21 cellular contexts compared by ENCODE assay signal in the genomic region with DNA sequence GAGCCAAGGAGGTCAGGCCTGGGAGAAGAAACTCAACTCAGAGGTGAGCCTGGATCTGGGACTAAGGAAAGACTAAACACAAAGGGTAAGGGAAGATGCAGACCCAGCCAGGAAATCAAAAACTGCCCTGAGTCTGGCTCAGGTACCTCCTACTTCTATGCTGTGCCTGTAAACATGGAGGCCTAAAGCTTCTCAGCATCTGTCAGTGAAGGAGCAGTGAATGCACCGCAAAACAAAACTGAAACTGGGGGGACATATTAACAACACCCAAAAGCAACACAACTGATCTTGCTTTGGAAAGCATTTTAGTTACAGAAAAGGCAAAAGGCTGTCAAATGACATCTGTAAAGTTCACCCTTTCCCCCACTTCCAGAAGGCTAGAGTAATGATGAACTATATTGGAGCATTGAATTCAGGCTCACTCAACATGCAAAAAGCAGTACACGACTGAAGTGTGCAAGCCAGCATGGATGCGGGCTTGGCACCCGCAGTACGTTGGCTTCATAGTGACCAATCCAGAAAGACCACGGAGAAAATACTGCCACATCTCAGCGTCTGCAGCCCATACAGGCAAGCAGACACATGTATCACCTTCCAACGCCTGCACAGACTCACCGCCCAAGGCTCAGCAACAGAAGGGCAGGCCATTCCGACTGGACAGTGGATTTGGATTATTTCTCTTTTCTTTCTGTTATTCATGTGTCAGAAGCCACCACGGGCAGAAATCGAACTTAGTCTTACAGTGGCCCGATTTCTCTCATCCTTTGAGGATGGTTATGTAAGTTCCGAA. TPM values are rescaled to one million over a fixed set of nuclear protein-coding genes. Genes with fewer than 3 reads are reported as not detected.
DNase-seq lines count a peak whose midpoint lies in the region; ATAC-seq and TF ChIP-seq lines count a peak whose summit lies in the region.
"Had no signal": no experiment of that assay in that cellular context is flagged by ENCODE, and none has a peak within 500 bp of the region (broad histone marks: within the 10 kb centered on the region; RNA-seq: fewer than 3 reads in every experiment).

No MANE protein-coding gene starts in this region.

- H2AFZ ChIP-seq in MM.1S (ENCODE audit: low read length) (no peak overlapping the region), neural cell (ENCODE audit: low read depth, low read length) (no peak overlapping the region)

- no peak for DNase-seq in CD4-positive, alpha-beta T cell
- DNase-seq in MM.1S = peak; percentile 12
- no peak for DNase-seq in caudate nucleus (lab: John Stamatoyannopoulos, UW)
- no peak for DNase-seq in NCI-H345 (lab: John Stamatoyannopoulos, UW)
- no peak for DNase-seq in SKM-1 treated with dmso at 0.1 percent for 144 hours (lab: John Stamatoyannopoulos, UW; ENCODE audit: unreplicated experiment)
- DNase-seq in OCI-M2 (lab: John Stamatoyannopoulos, UW; ENCODE audit: unreplicated experiment) = no peak
- DNase-seq in effector memory CD8-positive, alpha-beta T cell = no peak
- DNase-seq: activated CD4-positive, alpha-beta T cell treated with anti-CD3 and anti-CD28 coated beads for 36 hours; activated CD8-positive, alpha-beta T cell treated with anti-CD3 and anti-CD28 coated beads, Interleukin-2, amount 10 ng/mL, durations not matched to agents 7 days and 5 days; DMS79 treated with DMSO at 0.1 percent for 48 hours; dorsolateral prefrontal cortex; HCEC 1CT; KBM-7; NCI-H1694; NCI-H2171; NCI-H510A treated with DMSO at 0.1 percent for 48 hours; stimulated activated CD4-positive, alpha-beta T cell treated with anti-CD3 and anti-CD28 coated beads, Interleukin-2, amount 100 ng/mL, for 48 hours; upper lobe of left lung had no signal

- no peaks in the 10 kb centered on the region for H3K27me3 ChIP-seq in CD4-positive, alpha-beta T cell (ENCODE audit: control insufficient read depth, insufficient read depth, low read length)
- H3K27me3 ChIP-seq in MM.1S (replicated peaks; ENCODE audit: insufficient read depth, low read length) = peaks cover 94% of the 10 kb centered on the region
- H3K27me3 ChIP-seq in neural cell (ENCODE audit: insufficient read depth, low read depth, low read length) = no peaks in the 10 kb centered on the region
- H3K27me3 ChIP-seq: dorsolateral prefrontal cortex, upper lobe of left lung had no signal

- H3K36me3 ChIP-seq in MM.1S (replicated peaks; ENCODE audit: insufficient read depth, low read length) (no peaks in the 10 kb centered on the region), neural cell (ENCODE audit: insufficient read depth, low read length) (no peaks in the 10 kb centered on the region)
- H3K36me3 ChIP-seq: upper lobe of left lung had no signal

- POLR2A ChIA-PET in CD4-positive, alpha-beta T cell (lab: Charles Lee) = no interaction called here

- H3K4me2 ChIP-seq in MM.1S (ENCODE audit: low read depth, low read length) = no peak overlapping the region
- no peak overlapping the region for H3K4me2 ChIP-seq in neural cell (ENCODE audit: low read length)

- no peaks in the 10 kb centered on the region for H3K27me3 Mint-ChIP-seq in CD4-positive, alpha-beta T cell
- H3K27me3 Mint-ChIP-seq in effector memory CD8-positive, alpha-beta T cell = peaks cover 5 to 8% of the 10 kb centered on the region in 2 donors

- H3K4me3 ChIP-seq in MM.1S (ENCODE audit: low read length) = no peak overlapping the region
- peak overlapping the region; percentile 94 for H3K4me3 ChIP-seq in neural cell (ENCODE audit: low read length)
- H3K4me3 ChIP-seq: dorsolateral prefrontal cortex, upper lobe of left lung had no signal

- no peaks in the 10 kb centered on the region for H3K4me1 ChIP-seq in MM.1S (ENCODE audit: low read length)

- H3K4me1 Mint-ChIP-seq in CD4-positive, alpha-beta T cell (ENCODE audit: low read depth) = peaks cover 12% of the 10 kb centered on the region
- H3K4me1 Mint-ChIP-seq in effector memory CD8-positive, alpha-beta T cell (ENCODE audit: low read depth in 2 of 2) = peaks cover 8 to 9% of the 10 kb centered on the region in 2 donors

- no peaks in the 10 kb centered on the region for H4K20me1 ChIP-seq in MM.1S (ENCODE audit: insufficient read depth, low read length)
- no peaks in the 10 kb centered on the region for H4K20me1 ChIP-seq in neural cell (ENCODE audit: insufficient read depth)

- H3K36me3 Mint-ChIP-seq in CD4-positive, alpha-beta T cell (ENCODE audit: low read depth) = no peaks in the 10 kb centered on the region
- peaks cover 22% of the 10 kb centered on the region for H3K36me3 Mint-ChIP-seq in effector memory CD8-positive, alpha-beta T cell (ENCODE audit: insufficient read depth)

- no peak overlapping the region for H3K27ac Mint-ChIP-seq in CD4-positive, alpha-beta T cell
- no peak overlapping the region for H3K27ac Mint-ChIP-seq in effector memory CD8-positive, alpha-beta T cell
- H3K27ac Mint-ChIP-seq: activated CD4-positive, alpha-beta T cell treated with anti-CD3 and anti-CD28 coated beads for 36 hours; activated CD8-positive, alpha-beta T cell treated with anti-CD3 and anti-CD28 coated beads, Interleukin-2, amount 10 ng/mL, durations not matched to agents 7 days and 5 days; activated naive CD4-positive, alpha-beta T cell treated with anti-CD3 and anti-CD28 coated beads, Interleukin-2, amount 50 U/mL, for 72 hours had no signal

- H3K9me3 Mint-ChIP-seq in CD4-positive, alpha-beta T cell = no peaks in the 10 kb centered on the region
- H3K9me3 Mint-ChIP-seq in effector memory CD8-positive, alpha-beta T cell = no peaks in the 10 kb centered on the region
- H3K9me3 Mint-ChIP-seq: activated naive CD4-positive, alpha-beta T cell treated with anti-CD3 and anti-CD28 coated beads, Interleukin-2, amount 50 U/mL, for 72 hours had no signal

- H3K79me2 ChIP-seq in MM.1S (ENCODE audit: low read length) (no peaks in the 10 kb centered on the region), neural cell (replicated peaks; ENCODE audit: insufficient read depth, low read length) (peaks cover 72% of the 10 kb centered on the region)

- H3F3A ChIP-seq in MM.1S (ENCODE audit: insufficient read depth, low read length) (no peaks in the 10 kb centered on the region), neural cell (ENCODE audit: insufficient read depth, low read length, poor library complexity, severe bottlenecking) (no peaks in the 10 kb centered on the region)

- H3K9me3 ChIP-seq in CD4-positive, alpha-beta T cell (ENCODE audit: control insufficient read depth, low read length) = no peaks in the 10 kb centered on the region
- H3K9me3 ChIP-seq in MM.1S (replicated peaks; ENCODE audit: insufficient read depth, low read length) (no peaks in the 10 kb centered on the region), neural cell (ENCODE audit: low read length) (no peaks in the 10 kb centered on the region)
- H3K9me3 ChIP-seq: upper lobe of left lung had no signal

- H3K9ac ChIP-seq in MM.1S (ENCODE audit: low read length) (no peak overlapping the region), neural cell (ENCODE audit: low read length) (no peak overlapping the region)

- TF ChIP-seq EP300 in neural cell (conservative IDR thresholded peaks at IDR 0.05; ENCODE audit: poor library complexity, severe bottlenecking) = no peak

- H3K27ac ChIP-seq in CD4-positive, alpha-beta T cell (ENCODE audit: low read depth, low read length) = no peak overlapping the region
- H3K27ac ChIP-seq in MM.1S (ENCODE audit: low read length) (no peak overlapping the region), caudate nucleus (ENCODE audit: low read depth, low read length) (peak overlapping the region; percentile 74), neural cell (ENCODE audit: low read length) (no peak overlapping the region)

- TF ChIP-seq RAD21 in neural cell (conservative IDR thresholded peaks at IDR 0.05) = no peak

- H3K4me3 Mint-ChIP-seq in CD4-positive, alpha-beta T cell = peak overlapping the region; percentile 14
- H3K4me3 Mint-ChIP-seq in effector memory CD8-positive, alpha-beta T cell = no peak overlapping the region
- H3K4me3 Mint-ChIP-seq: activated CD4-positive, alpha-beta T cell treated with anti-CD3 and anti-CD28 coated beads for 36 hours; activated CD8-positive, alpha-beta T cell treated with anti-CD3 and anti-CD28 coated beads, Interleukin-2, amount 10 ng/mL, durations not matched to agents 7 days and 5 days had no signal

- TF ChIP-seq CTCF in CD4-positive, alpha-beta T cell (IDR thresholded peaks at IDR 0.05) = no peak
- TF ChIP-seq CTCF in MM.1S (IDR thresholded peaks at IDR 0.05; ENCODE audit: low read length) = no peak
- no peak for TF ChIP-seq CTCF in neural cell (IDR thresholded peaks at IDR 0.05; ENCODE audit: poor library complexity, severe bottlenecking)

- no peak for ATAC-seq in CD4-positive, alpha-beta T cell (ENCODE audit: poor library complexity)
- ATAC-seq in effector memory CD8-positive, alpha-beta T cell (replicated peaks) = no peak
- ATAC-seq: activated CD4-positive, alpha-beta T cell treated with anti-CD3 and anti-CD28 coated beads for 36 hours; activated CD8-positive, alpha-beta T cell treated with anti-CD3 and anti-CD28 coated beads, Interleukin-2, amount 10 ng/mL, durations not matched to agents 7 days and 5 days; activated naive CD4-positive, alpha-beta T cell treated with anti-CD3 and anti-CD28 coated beads, Interleukin-2, amount 50 U/mL, for 72 hours had no signal

- no peaks in the 10 kb centered on the region for H3K9me2 ChIP-seq in MM.1S (replicated peaks; ENCODE audit: insufficient read depth, low read length)
- no peaks in the 10 kb centered on the region for H3K9me2 ChIP-seq in neural cell (ENCODE audit: insufficient read depth, low read length)

- CTCF ChIA-PET in CD4-positive, alpha-beta T cell (lab: Charles Lee) = no interaction called here

- intact Hi-C loops in CD4-positive, alpha-beta T cell (cut with DNase I, micrococcal nuclease) = no loop called here

RNA-seq across cellular contexts. Expression of gene TBC1D16, which starts 3.8 kb away (rescaled TPM):
- 1 to 10 TPM; 1.9 to 2.5 TPM for total RNA-seq in CD4-positive, alpha-beta T cell
- polyA plus RNA-seq in neural cell = 19.8 and 29.5 TPM in 2 replicates
- polyA minus RNA-seq in neural cell = 86.2 and 88.0 TPM in 2 replicates

RNA-seq across cellular contexts. Expression of gene CCDC40, which starts 4.6 kb away (rescaled TPM):
- under 1 TPM; 0.64 to 0.77 TPM for total RNA-seq in CD4-positive, alpha-beta T cell
- 5.5 and 15.0 TPM in 2 replicates for polyA plus RNA-seq in neural cell
- polyA minus RNA-seq in neural cell = 18.0 and 24.1 TPM in 2 replicates
- total RNA-seq: activated CD8-positive, alpha-beta T cell treated with anti-CD3 and anti-CD28 coated beads, Interleukin-2, amount 10 ng/mL, durations not matched to agents 7 days and 5 days; T-helper 1 cell treated with Interleukin-12 subunit alpha and Interleukin-12 subunit beta and Interleukin-4 antibody, amounts not matched to agents 30 ng/mL and 1 ng/mL, for 36 hours had no signal
